8 cellular contexts compared by ENCODE assay signal in genomic region chr5:52007230-52007858, GRCh38.
DNase-seq lines count a peak whose midpoint lies in the region; ATAC-seq and TF ChIP-seq lines count a peak whose summit lies in the region.

No MANE protein-coding gene starts in this region.

- no peak overlapping the region for H3K4me3 ChIP-seq in mucosa of descending colon

- H3K9me3 ChIP-seq in mucosa of descending colon = no peaks in the 10 kb centered on the region

- ATAC-seq in HG02884 (IDR thresholded peaks at IDR 0.05; ENCODE audit: unreplicated experiment) (peak; percentile 58), mucosa of descending colon (peak; percentile 58), HG03045 (IDR thresholded peaks at IDR 0.05; ENCODE audit: unreplicated experiment) (no peak), HG03280 (IDR thresholded peaks at IDR 0.05; ENCODE audit: unreplicated experiment) (no peak)

- H3K4me1 ChIP-seq in mucosa of descending colon (ENCODE audit: low read depth) = no peaks in the 10 kb centered on the region

- intact Hi-C loops in mucosa of descending colon (cut with DNase I, micrococcal nuclease) = no loop called here

- peak; percentile 26 for TF ChIP-seq CTCF in mucosa of descending colon (IDR thresholded peaks at IDR 0.05)

- H3K36me3 ChIP-seq in mucosa of descending colon (ENCODE audit: low read depth) = no peaks in the 10 kb centered on the region

- DNase-seq in EH (ENCODE audit: low read depth) (peak; percentile 53), NCI-H524 (lab: John Stamatoyannopoulos, UW) (peak; percentile 46 to 71), cerebellum (ENCODE audit: low spot score) (peak; percentile 8), mucosa of descending colon (peak in 1 of 3 donors; percentile 14)
- no peak for DNase-seq in stimulated activated CD4-positive, alpha-beta T cell treated with anti-CD3 and anti-CD28 coated beads, Interleukin-15, amount 100 ng/mL, for 24 hours

Comparison
In these comparisons a context has a peak if more than half of its experiments do, and no peak if none do; other contexts are left out.
1. ATAC-seq: peak in HG02884 (single experiment) and mucosa of descending colon (single experiment); none in HG03045 (single experiment) and HG03280 (single experiment).